Comparison of ENCODE assay signal across 8 cellular contexts in genomic region chr10:99329891-99330674, GRCh38. TPM values are rescaled to one million over a fixed set of nuclear protein-coding genes. Genes with fewer than 3 reads are reported as not detected.
DNase-seq lines count a peak whose midpoint lies in the region; ATAC-seq and TF ChIP-seq lines count a peak whose summit lies in the region.

No MANE protein-coding gene starts in this region.

- TF ChIP-seq CTCF in GM13976 (IDR thresholded peaks at IDR 0.05; ENCODE audit: borderline replicate concordance, control extremely low read depth, extremely low read depth, insufficient read depth, missing control alignments) (no peak), HEK293 (tag by site-specific recombination; IDR thresholded peaks at IDR 0.05) (0 out of 2 replicates have a peak, but pooled peaks have one; percentile 26), epithelial cell of esophagus (IDR thresholded peaks at IDR 0.05; ENCODE audit: insufficient read depth, low read depth, low read length, missing control alignments) (no peak)

- H3K9me3 Mint-ChIP-seq in naive thymus-derived CD8-positive, alpha-beta T cell = peaks cover 0 to 2% (median 0%) of the 10 kb centered on the region in 9 donors

- H3K27ac ChIP-seq in HEK293 (ENCODE audit: extremely low read depth, low read depth, low read length) = peak overlapping the region; percentile 90

- H3K27me3 Mint-ChIP-seq in naive thymus-derived CD8-positive, alpha-beta T cell = peaks cover 20 to 50% (median 34%) of the 10 kb centered on the region in 5 donors

- no peaks in the 10 kb centered on the region; a peak in 1 of 3 replicates for H3K36me3 ChIP-seq in HEK293 (ENCODE audit: control insufficient read depth in 2 of 2, insufficient read depth in 1 of 2, low read length in 2 of 2)

- in situ Hi-C loops in GM13976 (cut with MboI; ENCODE audit: low sequenced_read_pairs, unreplicated experiment) = no loop called here

- peak; percentile 35 to 53 for ATAC-seq in naive thymus-derived CD8-positive, alpha-beta T cell

- no peak overlapping the region for H3K27ac Mint-ChIP-seq in naive thymus-derived CD8-positive, alpha-beta T cell

- no peaks in the 10 kb centered on the region for H3K9me3 ChIP-seq in HEK293 (ENCODE audit: control insufficient read depth, insufficient read depth, low read depth, low read length)

- DNase-seq in GM13976 (ENCODE audit: low spot score) (peak; percentile 45), SK-N-DZ (ENCODE audit: low spot score) (peak; percentile 57), epithelial cell of esophagus (ENCODE audit: low read depth) (peak; percentile 19), NCI-H1436 treated with DMSO at 0.1 percent for 48 hours (lab: John Stamatoyannopoulos, UW) (no peak), MV-4-11 (lab: John Stamatoyannopoulos, UW) (no peak), GF-D8 (lab: John Stamatoyannopoulos, UW) (no peak)
- DNase-seq in naive thymus-derived CD8-positive, alpha-beta T cell = peak in 1 of 10 donors; percentile 1

- H3K36me3 Mint-ChIP-seq in naive thymus-derived CD8-positive, alpha-beta T cell = peaks cover 0 to 5% (median 3%) of the 10 kb centered on the region in 3 donors

- POLR2A ChIA-PET in HEK293 (lab: Yijun Ruan, JAX) = interaction anchor here (1.2 kb wide), 1 partner anchor 100 kb away, joined by 3 read pairs; the partner anchor contains the start of gene GOT1
- POLR2A ChIA-PET in naive thymus-derived CD8-positive, alpha-beta T cell (lab: Charles Lee) = no interaction called here

- peak overlapping the region in 9 of 10 donors; percentile 12 to 85 (median 53) for H3K4me3 Mint-ChIP-seq in naive thymus-derived CD8-positive, alpha-beta T cell

- CTCF ChIA-PET in HEK293 (lab: Yijun Ruan, JAX) = interaction anchor here (0.7 kb wide), 1 partner anchor 863 kb away, joined by 3 read pairs; no protein-coding TSS in a partner anchor

- peaks cover 14% of the 10 kb centered on the region for H3K4me1 ChIP-seq in HEK293 (ENCODE audit: control insufficient read depth, insufficient read depth, low read length)

- H3K4me3 ChIP-seq in HEK293 (ENCODE audit: low read depth, low read length) = peak overlapping the region; percentile 39
- no peak overlapping the region for H3K4me3 ChIP-seq in epithelial cell of esophagus (ENCODE audit: low read length)

- H3K4me1 Mint-ChIP-seq in naive thymus-derived CD8-positive, alpha-beta T cell = peaks cover 5 to 15% (median 13%) of the 10 kb centered on the region in 4 donors

TF ChIP-seq in HEK293, 187 proteins besides CTCF, POLR2A, EP300 and RAD21 (continues in another document):
- TF ChIP-seq ZNF488 (tag by site-specific recombination; IDR thresholded peaks at IDR 0.05) = 0 out of 2 replicates have a peak, but pooled peaks have one; percentile 38
- TF ChIP-seq ZNF169 (tag by site-specific recombination; IDR thresholded peaks at IDR 0.05) = no peak
- TF ChIP-seq ZNF501 (tag by site-specific recombination; IDR thresholded peaks at IDR 0.05) = peak; percentile 61
- peak; percentile 54; the same call in 1 of the 2 replicates for TF ChIP-seq BCL11B (tag by site-specific recombination; IDR thresholded peaks at IDR 0.05; ENCODE audit: low read depth)
- TF ChIP-seq ZBTB8A (tag by site-specific recombination; IDR thresholded peaks at IDR 0.05) = peak; percentile 39; the same call in 1 of the 2 replicates
- TF ChIP-seq ZBTB20 (tag by site-specific recombination; IDR thresholded peaks at IDR 0.05) = peak; percentile 54; the same call in 1 of the 2 replicates
- no peak for TF ChIP-seq ZSCAN30 (tag by site-specific recombination; IDR thresholded peaks at IDR 0.05)
- no peak for TF ChIP-seq ZNF624 (tag by site-specific recombination; IDR thresholded peaks at IDR 0.05)
- 0 out of 2 replicates have a peak, but pooled peaks have one; percentile 51 for TF ChIP-seq ZNF2 (tag by site-specific recombination; IDR thresholded peaks at IDR 0.05)
- TF ChIP-seq ZFHX2 (tag by site-specific recombination; conservative IDR thresholded peaks at IDR 0.05) = no peak
- TF ChIP-seq ZNF423 (tag by site-specific recombination; IDR thresholded peaks at IDR 0.05) = peak; percentile 98
- no peak for TF ChIP-seq ZBTB49 (tag by site-specific recombination; IDR thresholded peaks at IDR 0.05; ENCODE audit: low read depth)
- peak; percentile 85 for TF ChIP-seq ZNF707 (tag by site-specific recombination; IDR thresholded peaks at IDR 0.05)
- peak; percentile 63 for TF ChIP-seq PRDM4 (tag by site-specific recombination; IDR thresholded peaks at IDR 0.05)
- peak; percentile 68 for TF ChIP-seq FEZF1 (tag by site-specific recombination; IDR thresholded peaks at IDR 0.05)
- TF ChIP-seq ZNF843 (tag by site-specific recombination; IDR thresholded peaks at IDR 0.05) = peak; percentile 59
- peak; percentile 26; the same call in 1 of the 2 replicates for TF ChIP-seq YY1 (tag by site-specific recombination; IDR thresholded peaks at IDR 0.05)
- TF ChIP-seq OVOL3 (tag by site-specific recombination; IDR thresholded peaks at IDR 0.05) = 0 out of 2 replicates have a peak, but pooled peaks have one; percentile 10
- peak; percentile 61; the same call in 1 of the 2 replicates for TF ChIP-seq IKZF3 (tag by site-specific recombination; IDR thresholded peaks at IDR 0.05)
- TF ChIP-seq AEBP2 (tag by site-specific recombination; IDR thresholded peaks at IDR 0.05; ENCODE audit: borderline replicate concordance) = no peak
- TF ChIP-seq ZNF660 (tag by site-specific recombination; IDR thresholded peaks at IDR 0.05) = no peak

RNA-seq across cellular contexts. Expression of gene CNNM1, which starts 0.9 kb away (rescaled TPM):
- 4.5 and 5.3 TPM in 2 replicates for polyA plus RNA-seq in SK-N-DZ (2014; cell fraction: cytosol; rRNA removed)
- polyA plus RNA-seq in SK-N-DZ (2014; cell fraction: nucleus; rRNA removed) = 1.6 and 2.8 TPM in 2 replicates
- under 1 TPM; 0.49 to 0.55 TPM for total RNA-seq in naive thymus-derived CD8-positive, alpha-beta T cell
- under 1 TPM in 1 of 3 donors, not detected in 2; 0.13 TPM for polyA plus RNA-seq in naive thymus-derived CD8-positive, alpha-beta T cell

Comparison
In these comparisons a context has a peak if more than half of its experiments do, and no peak if none do; other contexts are left out.
1. DNase-seq: peak in GM13976 (single experiment), SK-N-DZ (single experiment) and epithelial cell of esophagus (single experiment); none in NCI-H1436 treated with DMSO at 0.1 percent for 48 hours (single experiment), MV-4-11 (single experiment) and GF-D8 (single experiment).